Comparison of ENCODE assay signal across 1 cellular context in genomic region chr7:13115157-13115772, GRCh38.
TF ChIP-seq lines count a peak whose summit lies in the region.

No MANE protein-coding gene starts in this region.

TF ChIP-seq in liver, 16 proteins besides CTCF, POLR2A, EP300 and RAD21 (continued from another document):
- TF ChIP-seq, protein P1, sequence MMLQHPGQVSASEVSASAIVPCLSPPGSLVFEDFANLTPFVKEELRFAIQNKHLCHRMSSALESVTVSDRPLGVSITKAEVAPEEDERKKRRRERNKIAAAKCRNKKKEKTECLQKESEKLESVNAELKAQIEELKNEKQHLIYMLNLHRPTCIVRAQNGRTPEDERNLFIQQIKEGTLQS (IDR thresholded peaks at IDR 0.05) = no peak
- TF ChIP-seq JUND (IDR thresholded peaks at IDR 0.05) (no peak), REST (IDR thresholded peaks at IDR 0.05) (no peak), NR2F2 (IDR thresholded peaks at IDR 0.05) (no peak), HNF4A (conservative IDR thresholded peaks at IDR 0.05) (no peak)
